Comparison of ENCODE assay signal across 2 cellular contexts in genomic region chr3:142934128-142934896, GRCh38.
TF ChIP-seq lines count a peak whose summit lies in the region.

No MANE protein-coding gene starts in this region.

TF ChIP-seq in H1, 55 proteins besides CTCF, POLR2A, EP300 and RAD21:
- TF ChIP-seq EZH2 (IDR thresholded peaks at IDR 0.05; ENCODE audit: low read depth, low read length, severe bottlenecking) (no peak), RXRA (IDR thresholded peaks at IDR 0.05; ENCODE audit: insufficient read depth, low read depth, low read length) (no peak), CEBPB (IDR thresholded peaks at IDR 0.05; ENCODE audit: low read depth, low read length) (peak; percentile 26; the same call in 1 of the 2 replicates)

TF ChIP-seq in WTC11, 78 proteins besides CTCF, POLR2A, EP300 and RAD21:
- TF ChIP-seq IRF2 (CRISPR knock-in tag; IDR thresholded peaks at IDR 0.05; ENCODE audit: borderline replicate concordance, low read depth) (no peak), ZBTB43 (CRISPR knock-in tag; IDR thresholded peaks at IDR 0.05) (no peak), PRDM15 (CRISPR knock-in tag; IDR thresholded peaks at IDR 0.05) (no peak), FOXP1 (CRISPR knock-in tag; IDR thresholded peaks at IDR 0.05; ENCODE audit: borderline replicate concordance) (no peak), FOXJ3 (CRISPR knock-in tag; IDR thresholded peaks at IDR 0.05; ENCODE audit: borderline replicate concordance) (no peak), NFE2L1 (CRISPR knock-in tag; IDR thresholded peaks at IDR 0.05) (no peak), MLX (CRISPR knock-in tag; IDR thresholded peaks at IDR 0.05) (no peak), RORB (CRISPR knock-in tag; IDR thresholded peaks at IDR 0.05) (no peak), ESRRA (CRISPR knock-in tag; IDR thresholded peaks at IDR 0.05; ENCODE audit: borderline replicate concordance) (no peak), E2F4 (CRISPR knock-in tag; IDR thresholded peaks at IDR 0.05; ENCODE audit: borderline replicate concordance, low read depth) (no peak), MXD4 (CRISPR knock-in tag; IDR thresholded peaks at IDR 0.05; ENCODE audit: borderline replicate concordance) (no peak), TP53 (CRISPR knock-in tag; IDR thresholded peaks at IDR 0.05) (no peak), ZNF423 (CRISPR knock-in tag; IDR thresholded peaks at IDR 0.05) (no peak), GRHL2 (CRISPR knock-in tag; IDR thresholded peaks at IDR 0.05; ENCODE audit: insufficient replicate concordance, severe bottlenecking) (no peak), TEAD4 (CRISPR knock-in tag; IDR thresholded peaks at IDR 0.05) (no peak), ZNF671 (CRISPR knock-in tag; IDR thresholded peaks at IDR 0.05) (no peak), OVOL2 (CRISPR knock-in tag; IDR thresholded peaks at IDR 0.05; ENCODE audit: borderline replicate concordance) (no peak)
- TF ChIP-seq, protein P1, sequence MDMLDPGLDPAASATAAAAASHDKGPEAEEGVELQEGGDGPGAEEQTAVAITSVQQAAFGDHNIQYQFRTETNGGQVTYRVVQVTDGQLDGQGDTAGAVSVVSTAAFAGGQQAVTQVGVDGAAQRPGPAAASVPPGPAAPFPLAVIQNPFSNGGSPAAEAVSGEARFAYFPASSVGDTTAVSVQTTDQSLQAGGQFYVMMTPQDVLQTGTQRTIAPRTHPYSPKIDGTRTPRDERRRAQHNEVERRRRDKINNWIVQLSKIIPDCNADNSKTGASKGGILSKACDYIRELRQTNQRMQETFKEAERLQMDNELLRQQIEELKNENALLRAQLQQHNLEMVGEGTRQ (CRISPR knock-in tag; IDR thresholded peaks at IDR 0.05) = no peak
- TF ChIP-seq, protein P2, sequence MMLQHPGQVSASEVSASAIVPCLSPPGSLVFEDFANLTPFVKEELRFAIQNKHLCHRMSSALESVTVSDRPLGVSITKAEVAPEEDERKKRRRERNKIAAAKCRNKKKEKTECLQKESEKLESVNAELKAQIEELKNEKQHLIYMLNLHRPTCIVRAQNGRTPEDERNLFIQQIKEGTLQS (CRISPR knock-in tag; conservative IDR thresholded peaks at IDR 0.05) = no peak
- TF ChIP-seq, protein P3, sequence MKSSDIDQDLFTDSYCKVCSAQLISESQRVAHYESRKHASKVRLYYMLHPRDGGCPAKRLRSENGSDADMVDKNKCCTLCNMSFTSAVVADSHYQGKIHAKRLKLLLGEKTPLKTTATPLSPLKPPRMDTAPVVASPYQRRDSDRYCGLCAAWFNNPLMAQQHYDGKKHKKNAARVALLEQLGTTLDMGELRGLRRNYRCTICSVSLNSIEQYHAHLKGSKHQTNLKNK (CRISPR knock-in tag; IDR thresholded peaks at IDR 0.05) = no peak
